In the genomic region with DNA sequence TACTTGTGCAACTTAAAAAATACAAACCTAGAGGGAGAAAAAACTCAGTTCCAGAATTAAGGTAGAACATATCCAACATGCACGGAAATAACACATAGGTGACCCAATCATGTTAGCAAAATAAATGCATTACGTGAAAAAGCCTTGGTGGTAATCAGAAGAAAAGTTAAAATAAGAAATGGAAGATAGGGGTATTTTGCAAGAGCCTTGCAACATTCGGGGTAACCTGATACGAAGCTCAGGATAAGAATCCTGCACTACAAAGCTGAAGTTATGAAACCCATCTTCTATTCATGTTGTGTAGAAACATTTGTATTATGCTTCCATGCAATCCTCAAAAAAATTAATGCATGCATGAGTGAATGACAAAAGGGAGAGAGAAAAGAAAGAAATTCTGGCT, we compare ENCODE assay signal across 29 cellular contexts. TPM values are rescaled to one million over a fixed set of nuclear protein-coding genes. Genes with fewer than 3 reads are reported as not detected.
"Had no signal": no experiment of that assay in that cellular context is flagged by ENCODE, and none has a peak within 500 bp of the region (broad histone marks: within the 10 kb centered on the region; RNA-seq: fewer than 3 reads in every experiment).

No MANE protein-coding gene starts in this region.

- H3K9me3 Mint-ChIP-seq: activated CD8-positive, alpha-beta T cell treated with anti-CD3 and anti-CD28 coated beads for 36 hours; activated naive CD4-positive, alpha-beta T cell treated with anti-CD3 and anti-CD28 coated beads, Interleukin-2, amount 50 U/mL, for 24 hours; activated T-cell treated with anti-CD3 and anti-CD28 coated beads, Interleukin-2, amount 50 U/mL, for 4 hours; activated T-helper 17 cell treated with anti-CD3 and anti-CD28 coated beads, Interleukin-2, amount 50 U/mL, for 72 hours; effector memory CD8-positive, alpha-beta T cell; stimulated activated naive CD8-positive, alpha-beta T cell treated with anti-CD3 and anti-CD28 coated beads, Interleukin-15, Interleukin-2, amounts not matched to agents 100 ng/mL and 50 ng/mL, for 24 hours; type B pancreatic cell; WTC11 had no signal

- H3K27ac ChIP-seq: body of pancreas, cardiac muscle cell, coronary artery, gastrocnemius medialis, uterus had no signal

- H3K4me1 Mint-ChIP-seq: activated naive CD4-positive, alpha-beta T cell treated with anti-CD3 and anti-CD28 coated beads, Interleukin-2, amount 50 U/mL, for 24 hours; activated T-helper 17 cell treated with anti-CD3 and anti-CD28 coated beads, Interleukin-2, amount 50 U/mL, for 72 hours; nephron; WTC11 had no signal

- H3K27me3 ChIP-seq: body of pancreas, cardiac muscle cell, gastrocnemius medialis, uterus had no signal

- DNase-seq: activated CD4-positive, alpha-beta T cell treated with anti-CD3 and anti-CD28 coated beads, Interleukin-2, amount 50 U/mL, for 1 hour; activated CD8-positive, alpha-beta T cell treated with anti-CD3 and anti-CD28 coated beads for 36 hours; activated T-cell treated with anti-CD3 and anti-CD28 coated beads, Interleukin-2, amount 50 U/mL, for 4 hours; aorta; body of pancreas; cerebellar nuclear complex; effector memory CD8-positive, alpha-beta T cell; gastrocnemius medialis; glutamatergic neuron; left colon; mammary epithelial cell; posterior cingulate gyrus; right cardiac atrium; stimulated activated CD4-positive, alpha-beta T cell treated with anti-CD3 and anti-CD28 coated beads, Interleukin-2, amount 100 ng/mL, for 48 hours; T-helper 17 cell; T1000; uterus had no signal

- H3K36me3 ChIP-seq: uterus had no signal

- H3K4me3 ChIP-seq: body of pancreas, cardiac muscle cell, coronary artery, gastrocnemius medialis, uterus had no signal

- H3K4me1 ChIP-seq: body of pancreas, gastrocnemius medialis, uterus had no signal

- ATAC-seq: activated CD8-positive, alpha-beta T cell treated with anti-CD3 and anti-CD28 coated beads for 36 hours; activated T-cell treated with anti-CD3 and anti-CD28 coated beads, Interleukin-2, amount 50 U/mL, for 4 hours; activated T-helper 17 cell treated with anti-CD3 and anti-CD28 coated beads, Interleukin-2, amount 50 U/mL, for 72 hours; body of pancreas; effector memory CD8-positive, alpha-beta T cell; left colon; right cardiac atrium; T-helper 17 cell; WTC11 had no signal

- H3K9me3 ChIP-seq: body of pancreas, gastrocnemius medialis, uterus had no signal

- H3K27ac Mint-ChIP-seq: activated CD8-positive, alpha-beta T cell treated with anti-CD3 and anti-CD28 coated beads for 36 hours; activated T-helper 17 cell treated with anti-CD3 and anti-CD28 coated beads, Interleukin-2, amount 50 U/mL, for 72 hours; effector memory CD8-positive, alpha-beta T cell; nephron; stimulated activated naive CD8-positive, alpha-beta T cell treated with anti-CD3 and anti-CD28 coated beads, Interleukin-15, Interleukin-2, amounts not matched to agents 100 ng/mL and 50 ng/mL, for 24 hours; T-helper 17 cell; type B pancreatic cell; WTC11 had no signal

- H3K27me3 Mint-ChIP-seq: activated CD8-positive, alpha-beta T cell treated with anti-CD3 and anti-CD28 coated beads for 36 hours; activated naive CD4-positive, alpha-beta T cell treated with anti-CD3 and anti-CD28 coated beads, Interleukin-2, amount 50 U/mL, for 24 hours; activated T-helper 17 cell treated with anti-CD3 and anti-CD28 coated beads, Interleukin-2, amount 50 U/mL, for 72 hours; effector memory CD8-positive, alpha-beta T cell; stimulated activated naive CD8-positive, alpha-beta T cell treated with anti-CD3 and anti-CD28 coated beads, Interleukin-15, Interleukin-2, amounts not matched to agents 100 ng/mL and 50 ng/mL, for 24 hours; T-helper 17 cell; type B pancreatic cell had no signal

- H3K4me3 Mint-ChIP-seq: activated CD8-positive, alpha-beta T cell treated with anti-CD3 and anti-CD28 coated beads for 36 hours; activated naive CD4-positive, alpha-beta T cell treated with anti-CD3 and anti-CD28 coated beads, Interleukin-2, amount 50 U/mL, for 24 hours; activated T-cell treated with anti-CD3 and anti-CD28 coated beads, Interleukin-2, amount 50 U/mL, for 4 hours; activated T-helper 17 cell treated with anti-CD3 and anti-CD28 coated beads, Interleukin-2, amount 50 U/mL, for 72 hours; effector memory CD8-positive, alpha-beta T cell; nephron; stimulated activated naive CD8-positive, alpha-beta T cell treated with anti-CD3 and anti-CD28 coated beads, Interleukin-15, Interleukin-2, amounts not matched to agents 100 ng/mL and 50 ng/mL, for 24 hours; T-helper 17 cell; type B pancreatic cell; WTC11 had no signal

RNA-seq across cellular contexts. Expression of a gene that starts 33.1 kb away (rescaled TPM):
- total RNA-seq: activated CD8-positive, alpha-beta T cell treated with anti-CD3 and anti-CD28 coated beads for 36 hours; activated T-helper 17 cell treated with anti-CD3 and anti-CD28 coated beads, Interleukin-2, amount 50 U/mL, for 72 hours; aorta; body of pancreas; cardiac muscle cell; gastrocnemius medialis; left colon; liver; mammary epithelial cell; mucosa of gallbladder; osteoblast; right cardiac atrium; subcutaneous adipose tissue; T-helper 17 cell; uterus; WTC11 had no signal
